18 cellular contexts compared by ENCODE assay signal in the genomic region with DNA sequence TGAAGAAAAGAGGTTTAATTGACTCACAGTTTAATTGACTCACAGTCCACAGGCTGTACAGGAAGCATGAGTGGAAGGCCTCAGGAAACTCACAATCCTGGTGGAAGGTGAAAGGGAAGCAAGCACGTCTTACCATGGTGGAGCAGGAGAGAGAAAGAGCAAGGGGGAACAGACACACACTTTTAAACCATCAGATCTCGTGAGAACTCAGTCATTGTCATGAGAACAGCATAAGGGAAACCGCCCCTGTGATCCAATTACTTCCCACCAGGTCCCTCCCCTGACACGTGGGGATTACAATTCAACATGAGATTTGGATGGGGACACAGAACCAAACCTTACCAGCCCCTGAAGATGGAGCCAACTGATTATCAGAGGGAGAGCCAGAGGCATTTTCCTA.
"Had no signal": no experiment of that assay in that cellular context is flagged by ENCODE, and none has a peak within 500 bp of the region (broad histone marks: within the 10 kb centered on the region; RNA-seq: fewer than 3 reads in every experiment).

No MANE protein-coding gene starts in this region.

- H3K27ac ChIP-seq: adrenal gland, gastrocnemius medialis, heart left ventricle, sigmoid colon, testis, upper lobe of left lung had no signal

- H3K27ac Mint-ChIP-seq: activated naive CD4-positive, alpha-beta T cell treated with anti-CD3 and anti-CD28 coated beads, Interleukin-2, amount 50 U/mL, for 24 hours; nephron progenitor cell; stimulated activated memory B cell treated with anti-CD40 and anti-IgM and Interleukin-4, amounts not matched to agents 10 μg/mL and 1 μg/mL and 100 μg/mL, for 72 hours had no signal

- H3K36me3 ChIP-seq: adrenal gland, gastrocnemius medialis, heart left ventricle, sigmoid colon, upper lobe of left lung had no signal

- H3K36me3 Mint-ChIP-seq: activated naive CD4-positive, alpha-beta T cell treated with anti-CD3 and anti-CD28 coated beads, Interleukin-2, amount 50 U/mL, for 24 hours had no signal

- H3K9me3 Mint-ChIP-seq: activated naive CD4-positive, alpha-beta T cell treated with anti-CD3 and anti-CD28 coated beads, Interleukin-2, amount 50 U/mL, for 24 hours had no signal

- H3K27me3 ChIP-seq: adrenal gland, gastrocnemius medialis, heart left ventricle, sigmoid colon, testis, upper lobe of left lung had no signal

- H3K27me3 Mint-ChIP-seq: activated naive CD4-positive, alpha-beta T cell treated with anti-CD3 and anti-CD28 coated beads, Interleukin-2, amount 50 U/mL, for 24 hours; stimulated activated memory B cell treated with anti-CD40 and anti-IgM and Interleukin-4, amounts not matched to agents 10 μg/mL and 1 μg/mL and 100 μg/mL, for 72 hours had no signal

- H3K4me1 ChIP-seq: adrenal gland, gastrocnemius medialis, testis had no signal

- DNase-seq: activated CD4-positive, alpha-beta T cell treated with anti-CD3 and anti-CD28 coated beads for 1 hour; activated CD8-positive, alpha-beta memory T cell treated with anti-CD3 and anti-CD28 coated beads for 24 hours; activated CD8-positive, alpha-beta memory T cell treated with anti-CD3 and anti-CD28 coated beads, Interleukin-2, amount 50 U/mL, for 48 hours; activated effector memory CD4-positive, alpha-beta T cell treated with anti-CD3 and anti-CD28 coated beads, Interleukin-2, amount 50 U/mL, for 16 hours; activated T-cell treated with anti-CD3 and anti-CD28 coated beads, Interleukin-2, amount 50 U/mL, for 48 hours; adrenal gland; gastrocnemius medialis; heart left ventricle; kidney glomerular epithelial cell; left ventricle myocardium superior; nephron progenitor cell; nucleus accumbens; sigmoid colon; stimulated activated CD4-positive, alpha-beta T cell treated with anti-CD3 and anti-CD28 coated beads, Interleukin-4, amount 100 ng/mL, for 4 hours; testis; upper lobe of left lung had no signal

- H3K4me3 Mint-ChIP-seq: activated naive CD4-positive, alpha-beta T cell treated with anti-CD3 and anti-CD28 coated beads, Interleukin-2, amount 50 U/mL, for 24 hours; nephron progenitor cell; stimulated activated memory B cell treated with anti-CD40 and anti-IgM and Interleukin-4, amounts not matched to agents 10 μg/mL and 1 μg/mL and 100 μg/mL, for 72 hours had no signal

- ATAC-seq: gastrocnemius medialis; heart left ventricle; left ventricle myocardium superior; stimulated activated memory B cell treated with anti-CD40 and anti-IgM and Interleukin-4, amounts not matched to agents 10 μg/mL and 1 μg/mL and 100 μg/mL, for 72 hours had no signal

- H3K9me3 ChIP-seq: adrenal gland, gastrocnemius medialis, heart left ventricle, sigmoid colon, testis, upper lobe of left lung had no signal

- H3K4me3 ChIP-seq: adrenal gland, gastrocnemius medialis, heart left ventricle, sigmoid colon, testis, upper lobe of left lung had no signal
